ENCODE assay signal across 28 cellular contexts in the genomic region with DNA sequence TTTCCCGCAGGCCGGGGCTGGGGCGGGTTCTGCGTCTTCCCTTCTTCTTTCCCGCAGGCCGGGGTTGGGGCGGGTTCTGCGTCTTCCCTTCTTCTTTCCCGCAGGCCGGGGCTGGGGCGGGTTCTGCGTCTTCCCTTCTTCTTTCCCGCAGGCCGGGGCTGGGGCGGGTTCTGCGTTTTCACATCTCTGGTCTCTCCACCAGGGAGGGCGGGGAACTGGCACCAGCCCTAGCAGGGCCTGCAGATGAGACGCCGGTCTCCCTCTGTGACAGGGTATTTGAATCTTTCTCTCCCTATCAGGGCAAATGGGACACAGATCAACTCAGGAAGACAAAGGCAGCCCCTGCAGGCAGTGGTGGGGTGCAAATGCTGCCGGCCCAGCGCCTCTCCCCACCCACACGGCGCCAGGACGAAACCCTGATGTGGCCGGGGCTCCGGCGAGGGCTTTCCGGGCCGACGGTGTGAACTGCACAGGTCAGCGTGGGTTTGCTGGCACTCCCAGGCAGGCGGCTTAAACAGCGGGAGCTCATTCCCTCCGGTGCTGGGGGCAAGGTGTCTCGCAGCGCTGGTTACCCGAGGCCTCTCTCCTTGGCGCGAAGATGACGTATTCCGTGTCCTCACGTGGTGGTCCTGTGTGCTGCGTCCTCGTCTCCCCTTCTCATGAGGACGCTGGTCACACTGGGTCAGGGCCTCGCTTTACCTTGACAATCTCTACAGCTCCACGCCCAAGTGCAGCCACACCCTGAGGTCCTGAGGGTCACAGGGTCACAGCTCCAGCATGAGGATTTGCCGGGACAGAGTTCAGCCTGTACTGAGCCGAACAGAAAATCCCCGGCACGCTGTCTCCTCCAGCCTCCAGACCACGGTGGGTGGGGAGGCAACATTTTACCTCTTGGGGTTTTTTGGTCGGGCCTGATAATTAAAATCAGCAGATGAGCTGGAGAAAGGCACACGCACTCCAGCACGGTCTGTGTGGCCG. TPM values are rescaled to one million over a fixed set of nuclear protein-coding genes. Genes with fewer than 3 reads are reported as not detected.
A peak's percentile ranks its signal among the peaks of the same experiment; 100 is the strongest.
DNase-seq lines count a peak whose midpoint lies in the region; ATAC-seq, FAIRE-seq and TF ChIP-seq lines count a peak whose summit lies in the region.
"Had no signal": no experiment of that assay in that cellular context is flagged by ENCODE, and none has a peak within 500 bp of the region (broad histone marks: within the 10 kb centered on the region; RNA-seq: fewer than 3 reads in every experiment).

No MANE protein-coding gene starts in this region.

- H3K27ac ChIP-seq in RWPE2 (ENCODE audit: poor library complexity, severe bottlenecking) (no peak overlapping the region), kidney (ENCODE audit: low read depth in 2 of 2, low read length in 2 of 2) (no peak overlapping the region), small intestine (ENCODE audit: low read depth in 1 of 2, low read length in 1 of 2) (no peak overlapping the region)
- H3K27ac ChIP-seq: BLaER1, coronary artery, epithelial cell of prostate, HL-60, upper lobe of left lung had no signal

- H3K4me3 ChIP-seq in H7 (ENCODE audit: insufficient read depth, low read depth, low read length) (no peak overlapping the region), RWPE2 (ENCODE audit: severe bottlenecking) (no peak overlapping the region), kidney (ENCODE audit: low read length in 2 of 2) (no peak overlapping the region), small intestine (ENCODE audit: low read depth in 1 of 2, low read length in 2 of 2) (no peak overlapping the region)
- H3K4me3 ChIP-seq: BLaER1, coronary artery, upper lobe of left lung had no signal

- H3K9me3 ChIP-seq in RWPE2 (ENCODE audit: severe bottlenecking) (no peaks in the 10 kb centered on the region), kidney (ENCODE audit: control insufficient read depth in 1 of 2, low read length in 2 of 2) (no peaks in the 10 kb centered on the region), small intestine (ENCODE audit: control insufficient read depth, low read depth) (no peaks in the 10 kb centered on the region)
- H3K9me3 ChIP-seq: BLaER1, upper lobe of left lung had no signal

- TF ChIP-seq CTCF in RWPE2 (IDR thresholded peaks at IDR 0.05; ENCODE audit: poor library complexity, severe bottlenecking) (no peak), kidney (IDR thresholded peaks at IDR 0.05; ENCODE audit: borderline replicate concordance, extremely low read depth, insufficient read depth) (no peak)

- FAIRE-seq in kidney (lab: Jason Lieb, UNC), result no peak
- FAIRE-seq in small intestine (lab: Jason Lieb, UNC), result no peak
- no peak for FAIRE-seq in GM12892 (lab: Jason Lieb, UNC)

- peak; percentile 56 for DNase-seq in H7
- peak; percentile 54 for DNase-seq in RWPE2 (ENCODE audit: low spot score)
- peak; percentile 71 for DNase-seq in kidney
- peak; percentile 18 for DNase-seq in small intestine
- no peak for DNase-seq in GM12892 (ENCODE audit: insufficient read length)
- DNase-seq in stimulated activated CD4-positive, alpha-beta T cell treated with anti-CD3 and anti-CD28 coated beads, Interleukin-4, amount 100 ng/mL, for 24 hours, result no peak
- DNase-seq: activated CD8-positive, alpha-beta T cell treated with anti-CD3 and anti-CD28 coated beads, Interleukin-2, amount 10 ng/mL, durations not matched to agents 7 days and 5 days; DMS153; effector memory CD4-positive, alpha-beta T cell; midbrain; MM.1S; NCI-H1105 treated with DMSO at 0.1 percent for 48 hours; NCI-H2029; NCI-H2227 treated with DMSO at 0.1 percent for 48 hours; NCI-H526 treated with DMSO at 0.1 percent for 48 hours; NK-92 treated with Interleukin-12 subunit alpha and Interleukin-12 subunit beta, amount 100 ng/mL, for 24 hours; PC-3; SIG-M5; stimulated activated naive CD8-positive, alpha-beta T cell treated with anti-CD3 and anti-CD28 coated beads, Interleukin-15, amount 100 ng/mL, for 72 hours had no signal

- H3K36me3 ChIP-seq in H7 (replicated peaks; ENCODE audit: control insufficient read depth, insufficient read depth, low read length), result peaks cover under 1% of the 10 kb centered on the region; the same call in 1 of the 2 replicates
- H3K36me3 ChIP-seq in RWPE2 (ENCODE audit: low read depth), result peaks cover 3% of the 10 kb centered on the region; the same call in 1 of the 2 replicates
- no peaks in the 10 kb centered on the region for H3K36me3 ChIP-seq in kidney (ENCODE audit: control insufficient read depth in 1 of 2, insufficient read depth in 2 of 2, low read length in 2 of 2)
- H3K36me3 ChIP-seq in small intestine (ENCODE audit: control insufficient read depth in 2 of 2, insufficient read depth in 2 of 2, low read length in 2 of 2), result peaks cover 0 to 2% of the 10 kb centered on the region in 2 donors

- no peaks in the 10 kb centered on the region for H3K27me3 ChIP-seq in H7 (ENCODE audit: control insufficient read depth, insufficient read depth, low read length)
- no peaks in the 10 kb centered on the region for H3K27me3 ChIP-seq in RWPE2 (ENCODE audit: insufficient read depth, poor library complexity, severe bottlenecking)
- H3K27me3 ChIP-seq in small intestine (ENCODE audit: control insufficient read depth in 2 of 2, insufficient read depth in 2 of 2, low read length in 2 of 2), result no peaks in the 10 kb centered on the region
- H3K27me3 ChIP-seq: BLaER1, upper lobe of left lung had no signal

- 75 to 85% (median 78%) methylated on average over 41 to 49 of the region's 56 CpGs for WGBS in small intestine, 3 donors

- intact Hi-C loops in kidney (cut with DNase I), result no loop called here

- no peak overlapping the region for H3K9ac ChIP-seq in kidney (ENCODE audit: low read length in 2 of 2)
- H3K9ac ChIP-seq: BLaER1 had no signal

- ATAC-seq in RWPE2 (ENCODE audit: low read depth) (no peak), GM21723 (IDR thresholded peaks at IDR 0.05; ENCODE audit: unreplicated experiment) (no peak)
- no peak for ATAC-seq in activated CD4-positive, CD25-positive, alpha-beta regulatory T cell treated with anti-CD3 and anti-CD28 coated beads, Interleukin-2, amount 50 U/mL, for 24 hours
- ATAC-seq: activated CD8-positive, alpha-beta T cell treated with anti-CD3 and anti-CD28 coated beads, Interleukin-2, amount 10 ng/mL, durations not matched to agents 7 days and 5 days; HCT116; naive thymus-derived CD4-positive, alpha-beta T cell; PC-3; stimulated activated naive CD8-positive, alpha-beta T cell treated with anti-CD3 and anti-CD28 coated beads, Interleukin-15, amount 100 ng/mL, for 72 hours had no signal

- no peak for TF ChIP-seq POLR2A in GM12892 (IDR thresholded peaks at IDR 0.05; ENCODE audit: low read depth, low read length)

- H3K4me1 ChIP-seq in RWPE2 (ENCODE audit: insufficient read depth, poor library complexity, severe bottlenecking), result peaks cover 22% of the 10 kb centered on the region
- peaks cover 0 to 4% of the 10 kb centered on the region in 2 donors for H3K4me1 ChIP-seq in kidney (ENCODE audit: control insufficient read depth in 1 of 2, insufficient read depth in 1 of 2, low read depth in 1 of 2, low read length in 2 of 2)
- H3K4me1 ChIP-seq in small intestine (ENCODE audit: control insufficient read depth in 2 of 2, insufficient read depth in 1 of 2, low read depth in 1 of 2, low read length in 1 of 2), result no peaks in the 10 kb centered on the region

RNA-seq across cellular contexts. Expression of a gene that starts 0.7 kb away (rescaled TPM):
- not detected in 2 replicates for total RNA-seq in H7 (2014; rRNA removed; shearing (Covaris generic))
- 1.1 TPM for total RNA-seq in kidney
- polyA plus RNA-seq in kidney (ENCODE audit: insufficient read depth, low read depth, low replicate concordance), result not detected
- under 1 TPM in 2 of 3 donors, not detected in 1; 0.22 to 0.27 TPM for polyA plus RNA-seq in small intestine
- polyA plus RNA-seq in GM12892 (2012; ENCODE audit: missing spikeins), result 0.08 TPM

Comparison
In these comparisons a context has a peak if more than half of its experiments do, and no peak if none do; other contexts are left out.
1. DNase-seq: peak in H7 (single experiment), RWPE2 (single experiment), kidney (single experiment) and small intestine (single experiment); none in GM12892 (single experiment) and stimulated activated CD4-positive, alpha-beta T cell treated with anti-CD3 and anti-CD28 coated beads, Interleukin-4, amount 100 ng/mL, for 24 hours (single experiment).